ENCODE assay signal across 16 cellular contexts in genomic region chr22:49362393-49362792, GRCh38.
DNase-seq lines count a peak whose midpoint lies in the region; ATAC-seq and TF ChIP-seq lines count a peak whose summit lies in the region.
"Had no signal": no experiment of that assay in that cellular context is flagged by ENCODE, and none has a peak within 500 bp of the region (broad histone marks: within the 10 kb centered on the region; RNA-seq: fewer than 3 reads in every experiment).

No MANE protein-coding gene starts in this region.

- no peaks in the 10 kb centered on the region for H3K79me2 ChIP-seq in neural progenitor cell (ENCODE audit: low read depth)

- intact Hi-C loops in colonic mucosa (cut with DNase I) (no loop called here), psoas muscle (cut with DNase I) (loop anchor here in 1 of 2 donors (10.0 kb wide), 1 partner anchor 62 kb away; no protein-coding TSS in a partner anchor)

- H3K27me3 Mint-ChIP-seq in neural progenitor cell (ENCODE audit: insufficient read depth, low read depth): peaks cover 5% of the 10 kb centered on the region

- H3F3A ChIP-seq in neural progenitor cell (ENCODE audit: low read depth): no peaks in the 10 kb centered on the region

- DNase-seq in activated CD8-positive, alpha-beta memory T cell treated with anti-CD3 and anti-CD28 coated beads, Interleukin-2, amount 50 U/mL, for 48 hours: peak; percentile 15
- no peak for DNase-seq in activated CD8-positive, alpha-beta memory T cell treated with anti-CD3 and anti-CD28 coated beads for 24 hours
- DNase-seq in colonic mucosa (peak; percentile 0), neural progenitor cell (ENCODE audit: low spot score) (no peak), psoas muscle (no peak), HuH-7 (ENCODE audit: low spot score) (no peak)
- DNase-seq: C1 segment of cervical spinal cord, GM23248, HCEC 1CT, NCI-H1092, NCI-H187, NCI-H526 treated with DMSO at 0.1 percent for 48 hours, PC-3 had no signal

- TF ChIP-seq CTCF in colonic mucosa (IDR thresholded peaks at IDR 0.05) (no peak), neural progenitor cell (IDR thresholded peaks at IDR 0.05) (no peak), psoas muscle (IDR thresholded peaks at IDR 0.05) (no peak)

- H3K4me3 Mint-ChIP-seq in neural progenitor cell: peak overlapping the region; percentile 8

- ATAC-seq in psoas muscle (no peak), HG02623 (IDR thresholded peaks at IDR 0.05; ENCODE audit: unreplicated experiment) (no peak)
- ATAC-seq: PC-3 had no signal

- H3K9me3 ChIP-seq in colonic mucosa: no peaks in the 10 kb centered on the region
- no peaks in the 10 kb centered on the region for H3K9me3 ChIP-seq in neural progenitor cell (ENCODE audit: low read depth)
- no peaks in the 10 kb centered on the region for H3K9me3 ChIP-seq in psoas muscle
- H3K9me3 ChIP-seq: SJCRH30 had no signal

- peak overlapping the region; percentile 72 for H3K27ac Mint-ChIP-seq in neural progenitor cell

- H3K4me1 Mint-ChIP-seq in neural progenitor cell: peaks cover 26% of the 10 kb centered on the region

- 58 to 75% (median 69%) methylated on average over 9 of the region's 9 CpGs for WGBS in psoas muscle, 3 donors

- H3K4me3 ChIP-seq in colonic mucosa: no peak overlapping the region
- H3K4me3 ChIP-seq in neural progenitor cell: no peak overlapping the region
- H3K4me3 ChIP-seq in psoas muscle: no peak overlapping the region
- H3K4me3 ChIP-seq: GM23248, SJCRH30 had no signal

- H3K36me3 Mint-ChIP-seq in neural progenitor cell: no peaks in the 10 kb centered on the region

- H3K4me1 ChIP-seq in colonic mucosa (no peaks in the 10 kb centered on the region), neural progenitor cell (no peaks in the 10 kb centered on the region), psoas muscle (no peaks in the 10 kb centered on the region)

- H3K27me3 ChIP-seq in colonic mucosa (no peaks in the 10 kb centered on the region), neural progenitor cell (no peaks in the 10 kb centered on the region), psoas muscle (ENCODE audit: insufficient read depth in 3 of 3, low read length in 2 of 3) (no peaks in the 10 kb centered on the region)

- H3K36me3 ChIP-seq in colonic mucosa (no peaks in the 10 kb centered on the region), neural progenitor cell (no peaks in the 10 kb centered on the region), psoas muscle (ENCODE audit: insufficient read depth in 1 of 2, low read depth in 1 of 2) (no peaks in the 10 kb centered on the region)
- H3K36me3 ChIP-seq: SJCRH30 had no signal

- H3K27ac ChIP-seq in colonic mucosa (no peak overlapping the region), neural progenitor cell (no peak overlapping the region), psoas muscle (no peak overlapping the region)
- H3K27ac ChIP-seq: GM23248, RWPE1, SJCRH30 had no signal

- no peak overlapping the region for H2AFZ ChIP-seq in neural progenitor cell (replicated peaks)
- H2AFZ ChIP-seq: GM23248 had no signal

- H4K20me1 ChIP-seq in neural progenitor cell (ENCODE audit: low read depth): no peaks in the 10 kb centered on the region

- H3K4me2 ChIP-seq in neural progenitor cell: no peak overlapping the region

- H3K9ac ChIP-seq in colonic mucosa (ENCODE audit: low read depth in 2 of 2, low read length in 2 of 2) (no peak overlapping the region), neural progenitor cell (no peak overlapping the region)
- H3K9ac ChIP-seq: GM23248 had no signal

- no peaks in the 10 kb centered on the region for H3K9me3 Mint-ChIP-seq in neural progenitor cell

Comparison
In these comparisons a context has a peak if more than half of its experiments do, and no peak if none do; other contexts are left out.
1. DNase-seq: peak in activated CD8-positive, alpha-beta memory T cell treated with anti-CD3 and anti-CD28 coated beads, Interleukin-2, amount 50 U/mL, for 48 hours (single experiment) and colonic mucosa (single experiment); none in activated CD8-positive, alpha-beta memory T cell treated with anti-CD3 and anti-CD28 coated beads for 24 hours (single experiment), neural progenitor cell (single experiment), psoas muscle (0 of 2) and HuH-7 (single experiment).